ENCODE assay signal across 8 cellular contexts in the genomic region with DNA sequence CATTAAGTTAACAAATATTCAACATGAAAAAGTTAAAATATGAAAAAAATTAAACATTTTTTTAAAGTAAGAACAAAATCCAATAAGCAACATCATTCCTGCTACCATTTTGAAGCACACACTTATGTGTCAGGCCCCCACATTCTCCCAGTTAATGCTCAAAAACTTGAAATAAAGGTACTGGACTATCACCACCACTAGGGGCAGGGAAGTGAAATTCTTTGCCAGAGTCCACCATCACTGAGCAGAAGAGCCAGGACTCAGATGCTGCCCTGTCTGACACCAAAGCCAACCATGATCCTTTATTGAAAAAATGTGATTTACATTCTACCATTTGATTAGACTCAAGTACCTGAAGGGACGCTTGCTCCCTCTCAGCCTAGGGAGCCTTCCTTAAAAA. TPM values are rescaled to one million over a fixed set of nuclear protein-coding genes. Genes with fewer than 3 reads are reported as not detected.
DNase-seq lines count a peak whose midpoint lies in the region; ATAC-seq and TF ChIP-seq lines count a peak whose summit lies in the region.

No MANE protein-coding gene starts in this region.

- H2AFZ ChIP-seq in osteoblast (ENCODE audit: low read length) = no peak overlapping the region

- DNase-seq in AG04450 (ENCODE audit: low read depth, low spot score) = no peak
- peak; percentile 17 for DNase-seq in GM13977 (ENCODE audit: low spot score)
- DNase-seq in SK-MEL-5 (ENCODE audit: low read depth, low spot score) = peak; percentile 81
- DNase-seq in fibroblast of peridontal ligament (ENCODE audit: extremely low read depth) = peak; percentile 60
- no peak for DNase-seq in osteoblast (ENCODE audit: insufficient read length, low spot score, missing footprints)
- DNase-seq in DMS79 treated with DMSO at 0.1 percent for 48 hours (lab: John Stamatoyannopoulos, UW) = no peak

- peaks cover 16% of the 10 kb centered on the region for H4K20me1 ChIP-seq in osteoblast (ENCODE audit: insufficient read depth, low read length)

- no peak overlapping the region for H3K4me2 ChIP-seq in osteoblast (ENCODE audit: insufficient read depth, low read length)

- TF ChIP-seq CTCF in AG04450 (IDR thresholded peaks at IDR 0.05; ENCODE audit: low read depth, low read length) (peak; percentile 73), GM13977 (IDR thresholded peaks at IDR 0.05; ENCODE audit: extremely low read depth, insufficient read depth, missing control alignments) (peak; percentile 50), osteoblast (IDR thresholded peaks at IDR 0.05; ENCODE audit: extremely low read depth, low read depth, low read length) (peak; percentile 74)

- H3K36me3 ChIP-seq in osteoblast (ENCODE audit: insufficient read depth, low read length) = peaks cover 15% of the 10 kb centered on the region

- in situ Hi-C loops in GM13977 (cut with MboI; ENCODE audit: low pct_unique_long_range_greater_than_20kb, low sequenced_read_pairs, unreplicated experiment) = no loop called here
- in situ Hi-C loops in SK-MEL-5 (cut with HindIII; ENCODE audit: low pct_unique_long_range_greater_than_20kb, low sequenced_read_pairs) = no loop called here

- H3K9me3 ChIP-seq in AG04450 (ENCODE audit: control insufficient read depth, insufficient read depth, low read length) (no peaks in the 10 kb centered on the region), osteoblast (ENCODE audit: low read depth, low read length) (no peaks in the 10 kb centered on the region)

- H3K79me2 ChIP-seq in osteoblast (ENCODE audit: insufficient read depth, low read length) = peaks cover 73% of the 10 kb centered on the region

- H3K27me3 ChIP-seq in AG04450 (ENCODE audit: control insufficient read depth, insufficient read depth, low read length) (no peaks in the 10 kb centered on the region), osteoblast (ENCODE audit: insufficient read depth, low read length) (no peaks in the 10 kb centered on the region)

- no peak overlapping the region for H3K27ac ChIP-seq in AG04450 (ENCODE audit: low read depth, low read length)
- peak overlapping the region; percentile 23 for H3K27ac ChIP-seq in osteoblast (ENCODE audit: low read depth, low read length)

- no peak for ATAC-seq in GM19463 (IDR thresholded peaks at IDR 0.05; ENCODE audit: unreplicated experiment)
- no peak for ATAC-seq in HG03354 (IDR thresholded peaks at IDR 0.05; ENCODE audit: poor library complexity, severe bottlenecking, unreplicated experiment)

- POLR2A ChIA-PET in AG04450 (lab: Yijun Ruan, JAX) = no interaction called here

- no peak overlapping the region for H3K4me3 ChIP-seq in AG04450 (ENCODE audit: low read depth, low read length)
- H3K4me3 ChIP-seq in osteoblast (ENCODE audit: insufficient read depth, low read length) = no peak overlapping the region

- peaks cover 35% of the 10 kb centered on the region for H3K4me1 ChIP-seq in osteoblast (ENCODE audit: insufficient read depth, low read length)

- CTCF ChIA-PET in AG04450 (lab: Charles Lee) = interaction anchor here (0.6 to 3.4 kb wide), 21 partner anchors 8 to 474 kb away, joined by 3 to 17 read pairs (median 4); no protein-coding TSS in a partner anchor

RNA-seq across cellular contexts. Expression of gene PITPNB, which starts 39.1 kb away (rescaled TPM):
- polyA plus RNA-seq in AG04450 (2011; rRNA removed) = 103 and 119 TPM in 2 replicates
- polyA minus RNA-seq in AG04450 (2011; rRNA and poly(A)+ RNA removed) = 89.6 and 111 TPM in 2 replicates
- total RNA-seq in SK-MEL-5 (2014; rRNA removed; shearing (Covaris generic)) = 20.3 and 20.8 TPM in 2 replicates
- 71.1 and 73.7 TPM in 2 replicates for polyA plus RNA-seq in SK-MEL-5 (2015; cell fraction: cytosol; rRNA removed)
- polyA plus RNA-seq in SK-MEL-5 (2015; cell fraction: nucleus; rRNA removed) = 65.4 and 66.7 TPM in 2 replicates
- total RNA-seq in osteoblast = 30.6 and 30.8 TPM in 2 replicates

Comparison
In these comparisons a context has a peak if more than half of its experiments do, and no peak if none do; other contexts are left out.
1. DNase-seq: peak in GM13977 (single experiment), SK-MEL-5 (single experiment) and fibroblast of peridontal ligament (single experiment); none in AG04450 (single experiment), osteoblast (single experiment) and DMS79 treated with DMSO at 0.1 percent for 48 hours (single experiment).
2. Peak in every context shown above with its lines, with median percentiles within 50 percentile points of each other: CTCF ChIP-seq.